ENCODE assay signal across 17 cellular contexts in genomic region chr5:15720515-15720914, GRCh38.
A peak's percentile ranks its signal among the peaks of the same experiment; 100 is the strongest.
DNase-seq lines count a peak whose midpoint lies in the region; ATAC-seq and TF ChIP-seq lines count a peak whose summit lies in the region.
"Had no signal": no experiment of that assay in that cellular context is flagged by ENCODE, and none has a peak within 500 bp of the region (broad histone marks: within the 10 kb centered on the region; RNA-seq: fewer than 3 reads in every experiment).

No MANE protein-coding gene starts in this region.

- TF ChIP-seq EP300 in gastroesophageal sphincter (IDR thresholded peaks at IDR 0.05) = no peak

- no peak overlapping the region for H3K4me3 Mint-ChIP-seq in CD8-positive, alpha-beta T cell
- H3K4me3 Mint-ChIP-seq: CD4-positive, alpha-beta memory T cell; HFFc6 had no signal

- TF ChIP-seq CTCF in 22Rv1 (IDR thresholded peaks at IDR 0.05) (no peak), HEK293 (tag by site-specific recombination; IDR thresholded peaks at IDR 0.05) (no peak), VCaP (conservative IDR thresholded peaks at IDR 0.05) (no peak), gastroesophageal sphincter (IDR thresholded peaks at IDR 0.05) (no peak), foreskin keratinocyte (conservative IDR thresholded peaks at IDR 0.05) (no peak)
- no peak for TF ChIP-seq CTCF in CD8-positive, alpha-beta T cell (IDR thresholded peaks at IDR 0.05)

- H3K4me1 Mint-ChIP-seq in CD8-positive, alpha-beta T cell (ENCODE audit: low read depth) = no peaks in the 10 kb centered on the region
- H3K4me1 Mint-ChIP-seq: CD4-positive, alpha-beta memory T cell had no signal

- no peak overlapping the region for H3K27ac Mint-ChIP-seq in CD8-positive, alpha-beta T cell
- H3K27ac Mint-ChIP-seq: CD4-positive, alpha-beta memory T cell; HFFc6 had no signal

- POLR2A ChIA-PET in HEK293 (lab: Yijun Ruan, JAX) = no interaction called here
- POLR2A ChIA-PET in CD8-positive, alpha-beta T cell (lab: Charles Lee) = no interaction called here

- no peak for TF ChIP-seq POLR2A in gastroesophageal sphincter (IDR thresholded peaks at IDR 0.05)

- H3K36me3 ChIP-seq in HEK293 (ENCODE audit: control insufficient read depth in 2 of 2, insufficient read depth in 1 of 2, low read length in 2 of 2) (no peaks in the 10 kb centered on the region), gastroesophageal sphincter (no peaks in the 10 kb centered on the region)
- H3K36me3 ChIP-seq in CD8-positive, alpha-beta T cell (ENCODE audit: insufficient read depth, low read length) = no peaks in the 10 kb centered on the region

- H3K27me3 ChIP-seq in gastroesophageal sphincter (no peaks in the 10 kb centered on the region), foreskin keratinocyte (no peaks in the 10 kb centered on the region)
- no peaks in the 10 kb centered on the region for H3K27me3 ChIP-seq in CD8-positive, alpha-beta T cell (ENCODE audit: insufficient read depth, low read length)

- no peaks in the 10 kb centered on the region for H3K9me3 ChIP-seq in HEK293 (ENCODE audit: control insufficient read depth, insufficient read depth, low read depth, low read length)
- peaks cover 0 to 13% (median 0%) of the 10 kb centered on the region in 3 donors for H3K9me3 ChIP-seq in gastroesophageal sphincter
- H3K9me3 ChIP-seq in CD8-positive, alpha-beta T cell (ENCODE audit: low read length) = no peaks in the 10 kb centered on the region
- H3K9me3 ChIP-seq: Caco-2 had no signal

- no peaks in the 10 kb centered on the region for H3K36me3 Mint-ChIP-seq in CD8-positive, alpha-beta T cell
- H3K36me3 Mint-ChIP-seq: CD4-positive, alpha-beta memory T cell had no signal

- H3K4me3 ChIP-seq in HEK293 (ENCODE audit: low read depth, low read length) = no peak overlapping the region
- no peak overlapping the region for H3K4me3 ChIP-seq in gastroesophageal sphincter
- H3K4me3 ChIP-seq in CD8-positive, alpha-beta T cell (ENCODE audit: low read depth, low read length) = no peak overlapping the region
- H3K4me3 ChIP-seq: GM23248 had no signal

- intact Hi-C loops in CD8-positive, alpha-beta T cell (cut with DNase I, micrococcal nuclease) = no loop called here

- DNase-seq in epithelial cell of prostate (ENCODE audit: low read depth, low spot score) (no peak), foreskin keratinocyte (no peak)
- no peak for DNase-seq in CD8-positive, alpha-beta T cell
- DNase-seq: C1 segment of cervical spinal cord; Caco-2; CD4-positive, alpha-beta memory T cell; DMS153; DND-41; GM23248; H7; HFFc6 had no signal

- H3K9me3 Mint-ChIP-seq in CD8-positive, alpha-beta T cell = peaks cover 6% of the 10 kb centered on the region

- CTCF ChIA-PET in HEK293 (lab: Yijun Ruan, JAX) = no interaction called here
- CTCF ChIA-PET in CD8-positive, alpha-beta T cell (lab: Charles Lee) = no interaction called here

- no peaks in the 10 kb centered on the region for H3K27me3 Mint-ChIP-seq in CD8-positive, alpha-beta T cell (ENCODE audit: low read depth)
- H3K27me3 Mint-ChIP-seq: CD4-positive, alpha-beta memory T cell had no signal

- H3K4me1 ChIP-seq in HEK293 (ENCODE audit: control insufficient read depth, insufficient read depth, low read length) (no peaks in the 10 kb centered on the region), gastroesophageal sphincter (peaks cover 0 to 36% (median 0%) of the 10 kb centered on the region in 3 donors), foreskin keratinocyte (peaks cover 14% of the 10 kb centered on the region)
- H3K4me1 ChIP-seq in CD8-positive, alpha-beta T cell (ENCODE audit: insufficient read depth, low read length) = no peaks in the 10 kb centered on the region
- H3K4me1 ChIP-seq: Caco-2 had no signal

- ATAC-seq in gastroesophageal sphincter (no peak), HG03442 (IDR thresholded peaks at IDR 0.05; ENCODE audit: unreplicated experiment) (no peak), foreskin keratinocyte (no peak)
- no peak for ATAC-seq in CD8-positive, alpha-beta T cell
- ATAC-seq: HCT116 had no signal

- H3K27ac ChIP-seq in 22Rv1 (peak overlapping the region; percentile 63), HEK293 (ENCODE audit: extremely low read depth, low read depth, low read length) (no peak overlapping the region), VCaP (peak overlapping the region; percentile 67; the same call in 1 of the 2 replicates), epithelial cell of prostate (peak overlapping the region; percentile 25), gastroesophageal sphincter (no peak overlapping the region), foreskin keratinocyte (no peak overlapping the region)
- H3K27ac ChIP-seq in CD8-positive, alpha-beta T cell (ENCODE audit: low read depth, low read length) = no peak overlapping the region
- H3K27ac ChIP-seq: GM23248 had no signal

TF ChIP-seq in HEK293, 187 proteins besides CTCF, POLR2A, EP300 and RAD21:
- TF ChIP-seq ZNF777 (tag by site-specific recombination; IDR thresholded peaks at IDR 0.05; ENCODE audit: borderline replicate concordance) (no peak), ATF2 (tag by site-specific recombination; IDR thresholded peaks at IDR 0.05; ENCODE audit: low read depth) (peak; percentile 73)

Comparison
In these comparisons a context has a peak if more than half of its experiments do, and no peak if none do; other contexts are left out.
1. H3K27ac ChIP-seq: peak in 22Rv1 (single experiment), VCaP (single experiment) and epithelial cell of prostate (single experiment); none in HEK293 (single experiment), gastroesophageal sphincter (0 of 4), foreskin keratinocyte (single experiment) and CD8-positive, alpha-beta T cell (single experiment).